7 cellular contexts compared by ENCODE assay signal in genomic region chr5:42900734-42901133, GRCh38.
"Had no signal": no experiment of that assay in that cellular context is flagged by ENCODE, and none has a peak within 500 bp of the region (broad histone marks: within the 10 kb centered on the region; RNA-seq: fewer than 3 reads in every experiment).

No MANE protein-coding gene starts in this region.

- H3K4me3 ChIP-seq: GM23338 had no signal

- H3K27ac ChIP-seq: HL-60, KMS-11 had no signal

- ATAC-seq: GM23338 had no signal

- DNase-seq: H9, HCEC 1CT, IMR-90, KBM-7 had no signal
